1 cellular context compared by ENCODE assay signal in genomic region chr16:12803203-12804093, GRCh38.
TF ChIP-seq lines count a peak whose summit lies in the region.

Gene CPPED1 (minus strand): TSS chr16:12803887. CDS start chr16:12803776, 111 bp downstream.

TF ChIP-seq in HepG2, 621 proteins besides CTCF, POLR2A, EP300 and RAD21 (continued from another document and continues in another):
- TF ChIP-seq ZNF607 (CRISPR knock-in tag; IDR thresholded peaks at IDR 0.05; ENCODE audit: borderline replicate concordance) (peak; percentile 96), ZNF547 (CRISPR knock-in tag; IDR thresholded peaks at IDR 0.05) (peak; percentile 99), ZNF777 (CRISPR knock-in tag; IDR thresholded peaks at IDR 0.05) (peak; percentile 73), PRMT3 (CRISPR knock-in tag; IDR thresholded peaks at IDR 0.05; ENCODE audit: borderline replicate concordance, low read depth) (0 out of 2 replicates have a peak, but pooled peaks have one; percentile 77), SMAD1 (CRISPR knock-in tag; IDR thresholded peaks at IDR 0.05; ENCODE audit: borderline replicate concordance, low read depth) (peak; percentile 98), FOXP1 (IDR thresholded peaks at IDR 0.05) (peak; percentile 25; the same call in 1 of the 2 replicates), FOXP1 (CRISPR knock-in tag; IDR thresholded peaks at IDR 0.05) (peak; percentile 66), ARNTL (CRISPR knock-in tag; IDR thresholded peaks at IDR 0.05) (peak; percentile 87; the same call in 1 of the 2 replicates), MAX (IDR thresholded peaks at IDR 0.05) (peak; percentile 88), JUN (CRISPR knock-in tag; IDR thresholded peaks at IDR 0.05) (peak; percentile 67; the same call in 1 of the 2 replicates), NFE2L2 (IDR thresholded peaks at IDR 0.05; ENCODE audit: low read length) (peak; percentile 5; the same call in 1 of the 2 replicates), ZNF513 (CRISPR knock-in tag; conservative IDR thresholded peaks at IDR 0.05) (peak; percentile 87; the same call in 1 of the 2 replicates), ZNF790 (CRISPR knock-in tag; IDR thresholded peaks at IDR 0.05; ENCODE audit: borderline replicate concordance) (no peak; the same call in 1 of the 2 replicates), ZNF563 (CRISPR knock-in tag; IDR thresholded peaks at IDR 0.05) (peak; percentile 95), TCF7 (IDR thresholded peaks at IDR 0.05; ENCODE audit: low read depth) (peak; percentile 81), ETV6 (CRISPR knock-in tag; conservative IDR thresholded peaks at IDR 0.05) (peak; percentile 77), ZNF281 (CRISPR knock-in tag; IDR thresholded peaks at IDR 0.05; ENCODE audit: borderline replicate concordance) (peak; percentile 58), IKZF4 (CRISPR knock-in tag; IDR thresholded peaks at IDR 0.05; ENCODE audit: borderline replicate concordance, low read depth, not compliant biosample characterization) (peak; percentile 21), CEBPB (IDR thresholded peaks at IDR 0.05; ENCODE audit: borderline replicate concordance, low read depth, low read length) (no peak), ZFAT (CRISPR knock-in tag; conservative IDR thresholded peaks at IDR 0.05) (no peak; the same call in 1 of the 2 replicates), JDP2 (CRISPR knock-in tag; IDR thresholded peaks at IDR 0.05; ENCODE audit: borderline replicate concordance) (no peak), ZNF335 (CRISPR knock-in tag; IDR thresholded peaks at IDR 0.05) (peak; percentile 86; the same call in 1 of the 2 replicates), SMARCC2 (IDR thresholded peaks at IDR 0.05) (no peak), POLR2G (IDR thresholded peaks at IDR 0.05; ENCODE audit: low read depth, low read length) (peak; percentile 98), ZNF749 (CRISPR knock-in tag; IDR thresholded peaks at IDR 0.05; ENCODE audit: borderline replicate concordance) (peak; percentile 97), ZNF597 (CRISPR knock-in tag; IDR thresholded peaks at IDR 0.05) (0 out of 2 replicates have a peak, but pooled peaks have one; percentile 81), SUZ12 (IDR thresholded peaks at IDR 0.05; ENCODE audit: low read depth, low read length) (peak; percentile 6; the same call in 1 of the 2 replicates), MZF1 (CRISPR knock-in tag; IDR thresholded peaks at IDR 0.05; ENCODE audit: borderline replicate concordance) (peak; percentile 95; the same call in 1 of the 2 replicates), MAFK (conservative IDR thresholded peaks at IDR 0.05 in 1 of 2, IDR thresholded peaks at IDR 0.05 in 1 of 2; ENCODE audit: low read length in 2 of 2) (peak; percentile 21 to 41; a peak in 2 of 4 replicates), HIC2 (CRISPR knock-in tag; IDR thresholded peaks at IDR 0.05; ENCODE audit: low read depth) (peak; percentile 81), ZNF646 (CRISPR knock-in tag; IDR thresholded peaks at IDR 0.05) (peak; percentile 40; the same call in 1 of the 2 replicates), SRSF1 (optimal IDR thresholded peaks at IDR 0.05; ENCODE audit: low read depth, low read length) (peak; percentile 99), ZNF670 (CRISPR knock-in tag; IDR thresholded peaks at IDR 0.05; ENCODE audit: borderline replicate concordance) (peak; percentile 98), ZNF414 (CRISPR knock-in tag; IDR thresholded peaks at IDR 0.05) (peak; percentile 98), NFKBIZ (CRISPR knock-in tag; IDR thresholded peaks at IDR 0.05) (peak; percentile 99), PITX1 (CRISPR knock-in tag; IDR thresholded peaks at IDR 0.05) (peak; percentile 97), TFE3 (CRISPR knock-in tag; IDR thresholded peaks at IDR 0.05) (peak; percentile 74), ZNF720 (CRISPR knock-in tag; IDR thresholded peaks at IDR 0.05) (peak; percentile 94), WIZ (CRISPR knock-in tag; IDR thresholded peaks at IDR 0.05) (peak; percentile 98), STAG1 (CRISPR knock-in tag; IDR thresholded peaks at IDR 0.05) (peak; percentile 45), HMGXB4 (CRISPR knock-in tag; IDR thresholded peaks at IDR 0.05; ENCODE audit: borderline replicate concordance in 1 of 2, low read depth in 1 of 2) (peak; percentile 98; a peak in 3 of 4 replicates), ASH2L (IDR thresholded peaks at IDR 0.05; ENCODE audit: insufficient read length, low read depth, low read length) (peak; percentile 100), NONO (IDR thresholded peaks at IDR 0.05) (no peak), NONO (CRISPR knock-in tag; conservative IDR thresholded peaks at IDR 0.05) (peak; percentile 99), ZNF616 (CRISPR knock-in tag; IDR thresholded peaks at IDR 0.05; ENCODE audit: low read depth) (peak; percentile 91), KDM5B (CRISPR knock-in tag; IDR thresholded peaks at IDR 0.05; ENCODE audit: borderline replicate concordance) (peak; percentile 99)
